9 cellular contexts compared by ENCODE assay signal in the genomic region with DNA sequence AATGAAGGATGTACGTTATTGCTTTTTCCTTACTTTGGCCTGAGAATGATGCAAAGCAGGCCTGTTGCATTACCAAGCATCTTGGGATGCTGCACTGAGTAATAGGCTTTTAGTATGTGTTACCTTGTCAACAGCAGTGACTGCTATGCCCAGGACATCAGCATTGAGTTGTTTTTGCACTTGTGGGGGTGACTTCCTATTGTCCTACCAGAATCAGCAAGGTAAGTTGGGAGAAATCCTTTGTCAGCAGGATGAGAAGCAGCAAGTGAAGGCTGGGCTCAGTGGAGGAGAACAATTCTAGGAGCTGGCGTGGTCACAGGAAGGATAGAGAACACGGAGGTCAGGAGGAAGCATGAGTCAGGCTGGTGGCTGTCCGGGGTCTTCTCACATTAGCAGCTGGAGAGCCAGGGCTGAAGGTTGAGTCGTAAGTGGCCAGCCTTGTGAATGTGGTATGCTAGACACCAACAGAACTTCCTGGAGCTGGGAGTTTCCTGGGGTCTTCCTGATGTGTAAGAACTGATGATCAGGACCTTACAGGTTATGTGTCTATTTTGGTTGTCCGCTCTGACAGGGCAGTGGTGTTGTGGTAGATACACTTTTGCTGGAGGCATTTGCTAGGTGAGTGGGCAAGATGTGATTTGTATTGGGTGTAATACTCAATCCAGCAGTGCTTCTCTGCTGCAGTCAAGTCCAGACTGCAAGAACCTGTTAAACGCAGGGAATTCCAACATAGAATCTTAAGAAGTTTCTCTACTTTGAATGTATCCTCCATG.
A peak's percentile ranks its signal among the peaks of the same experiment; 100 is the strongest.
DNase-seq lines count a peak whose midpoint lies in the region; ATAC-seq, FAIRE-seq and TF ChIP-seq lines count a peak whose summit lies in the region.
"Had no signal": no experiment of that assay in that cellular context is flagged by ENCODE, and none has a peak within 500 bp of the region (broad histone marks: within the 10 kb centered on the region; RNA-seq: fewer than 3 reads in every experiment).

No MANE protein-coding gene starts in this region.

- peaks cover 16% of the 10 kb centered on the region for H4K20me1 ChIP-seq in neural progenitor cell (ENCODE audit: low read depth)

- H3K4me3 Mint-ChIP-seq in dendritic cell treated with granulocyte-macrophage colony-stimulating factor and Interleukin-4, amounts not matched to agents 40 ng/mL and 50 ng/mL, for 4 days, result no peak overlapping the region
- no peak overlapping the region for H3K4me3 Mint-ChIP-seq in neural progenitor cell

- peak overlapping the region; percentile 69 for H3K27ac Mint-ChIP-seq in dendritic cell treated with granulocyte-macrophage colony-stimulating factor and Interleukin-4, amounts not matched to agents 40 ng/mL and 50 ng/mL, for 4 days
- H3K27ac Mint-ChIP-seq in neural progenitor cell, result peak overlapping the region; percentile 13

- H3K9ac ChIP-seq in neural progenitor cell, result no peak overlapping the region

- ATAC-seq in HG03378 (IDR thresholded peaks at IDR 0.05; ENCODE audit: unreplicated experiment), result no peak

- intact Hi-C loops in dendritic cell treated with granulocyte-macrophage colony-stimulating factor and Interleukin-4, amounts not matched to agents 40 ng/mL and 50 ng/mL, for 4 days (cut with micrococcal nuclease), result no loop called here

- peaks cover 18% of the 10 kb centered on the region for H3K36me3 Mint-ChIP-seq in dendritic cell treated with granulocyte-macrophage colony-stimulating factor and Interleukin-4, amounts not matched to agents 40 ng/mL and 50 ng/mL, for 4 days (ENCODE audit: low read depth)
- H3K36me3 Mint-ChIP-seq in neural progenitor cell, result peaks cover 18% of the 10 kb centered on the region

- H3K27me3 ChIP-seq in MG63, result no peaks in the 10 kb centered on the region
- no peaks in the 10 kb centered on the region for H3K27me3 ChIP-seq in neural progenitor cell

- peaks cover 52% of the 10 kb centered on the region for H3K79me2 ChIP-seq in neural progenitor cell (ENCODE audit: low read depth)

- H2AFZ ChIP-seq in neural progenitor cell (replicated peaks), result no peak overlapping the region

- H3K27me3 Mint-ChIP-seq in dendritic cell treated with granulocyte-macrophage colony-stimulating factor and Interleukin-4, amounts not matched to agents 40 ng/mL and 50 ng/mL, for 4 days, result no peaks in the 10 kb centered on the region
- H3K27me3 Mint-ChIP-seq in neural progenitor cell (ENCODE audit: insufficient read depth, low read depth), result no peaks in the 10 kb centered on the region

- peak; percentile 52 for FAIRE-seq in GM12891 (lab: Jason Lieb, UNC)

- H3K9me3 Mint-ChIP-seq in dendritic cell treated with granulocyte-macrophage colony-stimulating factor and Interleukin-4, amounts not matched to agents 40 ng/mL and 50 ng/mL, for 4 days, result no peaks in the 10 kb centered on the region
- H3K9me3 Mint-ChIP-seq in neural progenitor cell, result no peaks in the 10 kb centered on the region

- in situ Hi-C loops in GM13977 (cut with MboI; ENCODE audit: low pct_unique_long_range_greater_than_20kb, low sequenced_read_pairs, unreplicated experiment), result no loop called here

- H3K4me2 ChIP-seq in neural progenitor cell, result no peak overlapping the region

- no peak overlapping the region for H3K27ac ChIP-seq in neural progenitor cell

- no peak for TF ChIP-seq POLR2A in GM12891 (IDR thresholded peaks at IDR 0.05; ENCODE audit: low read depth, low read length)

- H3K36me3 ChIP-seq in MG63 (peaks cover 16% of the 10 kb centered on the region), neural progenitor cell (no peaks in the 10 kb centered on the region)

- H3K4me3 ChIP-seq in MG63 (no peak overlapping the region), neural progenitor cell (no peak overlapping the region)

- no peak for DNase-seq in GM12891 (ENCODE audit: insufficient read length, low spot score)
- peak; percentile 76 for DNase-seq in MG63
- DNase-seq in neural progenitor cell (ENCODE audit: low spot score), result no peak
- no peak for DNase-seq in GM13977 (ENCODE audit: low spot score)
- no peak for DNase-seq in NCI-H2107 (lab: John Stamatoyannopoulos, UW)
- DNase-seq in NCI-H1417 (lab: John Stamatoyannopoulos, UW), result no peak
- DNase-seq: NCI-H446 had no signal

- no peaks in the 10 kb centered on the region for H3F3A ChIP-seq in neural progenitor cell (ENCODE audit: low read depth)

- H3K4me1 Mint-ChIP-seq in dendritic cell treated with granulocyte-macrophage colony-stimulating factor and Interleukin-4, amounts not matched to agents 40 ng/mL and 50 ng/mL, for 4 days (ENCODE audit: low read depth), result peaks cover 70% of the 10 kb centered on the region
- H3K4me1 Mint-ChIP-seq in neural progenitor cell, result peaks cover 33% of the 10 kb centered on the region

- no peaks in the 10 kb centered on the region for H3K4me1 ChIP-seq in neural progenitor cell

- no peaks in the 10 kb centered on the region for H3K9me3 ChIP-seq in MG63
- no peaks in the 10 kb centered on the region for H3K9me3 ChIP-seq in neural progenitor cell (ENCODE audit: low read depth)

- TF ChIP-seq CTCF in neural progenitor cell (IDR thresholded peaks at IDR 0.05) (no peak), GM13977 (IDR thresholded peaks at IDR 0.05; ENCODE audit: extremely low read depth, insufficient read depth, missing control alignments) (no peak)

TF ChIP-seq in GM12891, 5 proteins besides CTCF, POLR2A, EP300 and RAD21:
- TF ChIP-seq TAF1 (IDR thresholded peaks at IDR 0.05; ENCODE audit: low read depth, low read length) (no peak), POLR2AphosphoS5 (IDR thresholded peaks at IDR 0.05; ENCODE audit: low read depth, low read length) (no peak), PAX5 (IDR thresholded peaks at IDR 0.05; ENCODE audit: insufficient read depth, low read length, severe bottlenecking) (no peak), POU2F2 (IDR thresholded peaks at IDR 0.05; ENCODE audit: low read depth, low read length) (no peak), SPI1 (IDR thresholded peaks at IDR 0.05; ENCODE audit: low read depth, low read length) (no peak)
